ENCODE assay signal across 1 cellular context in the genomic region with DNA sequence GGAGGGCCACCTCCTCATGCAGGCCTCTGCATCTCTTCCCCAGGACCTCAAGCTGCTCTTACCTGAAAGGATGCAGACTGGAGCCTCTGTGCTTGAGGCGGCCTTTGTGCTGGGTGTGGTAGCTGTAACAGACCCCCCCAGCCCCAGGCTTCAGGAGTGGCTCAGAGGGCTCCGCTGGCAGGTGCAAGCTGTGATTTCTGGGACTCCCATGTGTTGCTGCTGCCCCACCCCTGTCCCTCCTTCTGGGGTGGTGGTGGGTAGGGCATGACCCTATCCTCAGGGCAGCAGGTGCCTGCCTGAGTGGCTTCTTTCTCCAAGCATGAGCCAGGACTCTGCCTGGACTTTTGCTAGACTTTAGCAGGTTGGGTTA.
TF ChIP-seq lines count a peak whose summit lies in the region.

No MANE protein-coding gene starts in this region.

TF ChIP-seq in WTC11, 78 proteins besides CTCF, POLR2A, EP300 and RAD21 (continued from another document):
- TF ChIP-seq, protein P1, sequence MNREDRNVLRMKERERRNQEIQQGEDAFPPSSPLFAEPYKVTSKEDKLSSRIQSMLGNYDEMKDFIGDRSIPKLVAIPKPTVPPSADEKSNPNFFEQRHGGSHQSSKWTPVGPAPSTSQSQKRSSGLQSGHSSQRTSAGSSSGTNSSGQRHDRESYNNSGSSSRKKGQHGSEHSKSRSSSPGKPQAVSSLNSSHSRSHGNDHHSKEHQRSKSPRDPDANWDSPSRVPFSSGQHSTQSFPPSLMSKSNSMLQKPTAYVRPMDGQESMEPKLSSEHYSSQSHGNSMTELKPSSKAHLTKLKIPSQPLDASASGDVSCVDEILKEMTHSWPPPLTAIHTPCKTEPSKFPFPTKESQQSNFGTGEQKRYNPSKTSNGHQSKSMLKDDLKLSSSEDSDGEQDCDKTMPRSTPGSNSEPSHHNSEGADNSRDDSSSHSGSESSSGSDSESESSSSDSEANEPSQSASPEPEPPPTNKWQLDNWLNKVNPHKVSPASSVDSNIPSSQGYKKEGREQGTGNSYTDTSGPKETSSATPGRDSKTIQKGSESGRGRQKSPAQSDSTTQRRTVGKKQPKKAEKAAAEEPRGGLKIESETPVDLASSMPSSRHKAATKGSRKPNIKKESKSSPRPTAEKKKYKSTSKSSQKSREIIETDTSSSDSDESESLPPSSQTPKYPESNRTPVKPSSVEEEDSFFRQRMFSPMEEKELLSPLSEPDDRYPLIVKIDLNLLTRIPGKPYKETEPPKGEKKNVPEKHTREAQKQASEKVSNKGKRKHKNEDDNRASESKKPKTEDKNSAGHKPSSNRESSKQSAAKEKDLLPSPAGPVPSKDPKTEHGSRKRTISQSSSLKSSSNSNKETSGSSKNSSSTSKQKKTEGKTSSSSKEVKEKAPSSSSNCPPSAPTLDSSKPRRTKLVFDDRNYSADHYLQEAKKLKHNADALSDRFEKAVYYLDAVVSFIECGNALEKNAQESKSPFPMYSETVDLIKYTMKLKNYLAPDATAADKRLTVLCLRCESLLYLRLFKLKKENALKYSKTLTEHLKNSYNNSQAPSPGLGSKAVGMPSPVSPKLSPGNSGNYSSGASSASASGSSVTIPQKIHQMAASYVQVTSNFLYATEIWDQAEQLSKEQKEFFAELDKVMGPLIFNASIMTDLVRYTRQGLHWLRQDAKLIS (CRISPR knock-in tag; IDR thresholded peaks at IDR 0.05; ENCODE audit: borderline replicate concordance), result no peak
- TF ChIP-seq TCF7 (CRISPR knock-in tag; IDR thresholded peaks at IDR 0.05; ENCODE audit: low read depth), result no peak
- TF ChIP-seq, protein P2, sequence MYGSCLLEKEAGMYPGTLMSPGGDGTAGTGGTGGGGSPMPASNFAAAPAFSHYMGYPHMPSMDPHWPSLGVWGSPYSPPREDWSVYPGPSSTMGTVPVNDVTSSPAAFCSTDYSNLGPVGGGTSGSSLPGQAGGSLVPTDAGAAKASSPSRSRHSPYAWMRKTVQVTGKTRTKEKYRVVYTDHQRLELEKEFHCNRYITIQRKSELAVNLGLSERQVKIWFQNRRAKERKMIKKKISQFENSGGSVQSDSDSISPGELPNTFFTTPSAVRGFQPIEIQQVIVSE (CRISPR knock-in tag; IDR thresholded peaks at IDR 0.05; ENCODE audit: borderline replicate concordance), result no peak
- no peak for TF ChIP-seq RELA (CRISPR knock-in tag; IDR thresholded peaks at IDR 0.05; ENCODE audit: borderline replicate concordance)
- TF ChIP-seq, protein P3, sequence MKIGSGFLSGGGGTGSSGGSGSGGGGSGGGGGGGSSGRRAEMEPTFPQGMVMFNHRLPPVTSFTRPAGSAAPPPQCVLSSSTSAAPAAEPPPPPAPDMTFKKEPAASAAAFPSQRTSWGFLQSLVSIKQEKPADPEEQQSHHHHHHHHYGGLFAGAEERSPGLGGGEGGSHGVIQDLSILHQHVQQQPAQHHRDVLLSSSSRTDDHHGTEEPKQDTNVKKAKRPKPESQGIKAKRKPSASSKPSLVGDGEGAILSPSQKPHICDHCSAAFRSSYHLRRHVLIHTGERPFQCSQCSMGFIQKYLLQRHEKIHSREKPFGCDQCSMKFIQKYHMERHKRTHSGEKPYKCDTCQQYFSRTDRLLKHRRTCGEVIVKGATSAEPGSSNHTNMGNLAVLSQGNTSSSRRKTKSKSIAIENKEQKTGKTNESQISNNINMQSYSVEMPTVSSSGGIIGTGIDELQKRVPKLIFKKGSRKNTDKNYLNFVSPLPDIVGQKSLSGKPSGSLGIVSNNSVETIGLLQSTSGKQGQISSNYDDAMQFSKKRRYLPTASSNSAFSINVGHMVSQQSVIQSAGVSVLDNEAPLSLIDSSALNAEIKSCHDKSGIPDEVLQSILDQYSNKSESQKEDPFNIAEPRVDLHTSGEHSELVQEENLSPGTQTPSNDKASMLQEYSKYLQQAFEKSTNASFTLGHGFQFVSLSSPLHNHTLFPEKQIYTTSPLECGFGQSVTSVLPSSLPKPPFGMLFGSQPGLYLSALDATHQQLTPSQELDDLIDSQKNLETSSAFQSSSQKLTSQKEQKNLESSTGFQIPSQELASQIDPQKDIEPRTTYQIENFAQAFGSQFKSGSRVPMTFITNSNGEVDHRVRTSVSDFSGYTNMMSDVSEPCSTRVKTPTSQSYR (CRISPR knock-in tag; IDR thresholded peaks at IDR 0.05), result no peak
- TF ChIP-seq, protein P4, sequence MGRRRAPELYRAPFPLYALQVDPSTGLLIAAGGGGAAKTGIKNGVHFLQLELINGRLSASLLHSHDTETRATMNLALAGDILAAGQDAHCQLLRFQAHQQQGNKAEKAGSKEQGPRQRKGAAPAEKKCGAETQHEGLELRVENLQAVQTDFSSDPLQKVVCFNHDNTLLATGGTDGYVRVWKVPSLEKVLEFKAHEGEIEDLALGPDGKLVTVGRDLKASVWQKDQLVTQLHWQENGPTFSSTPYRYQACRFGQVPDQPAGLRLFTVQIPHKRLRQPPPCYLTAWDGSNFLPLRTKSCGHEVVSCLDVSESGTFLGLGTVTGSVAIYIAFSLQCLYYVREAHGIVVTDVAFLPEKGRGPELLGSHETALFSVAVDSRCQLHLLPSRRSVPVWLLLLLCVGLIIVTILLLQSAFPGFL (CRISPR knock-in tag; IDR thresholded peaks at IDR 0.05; ENCODE audit: borderline replicate concordance), result no peak
- no peak for TF ChIP-seq OVOL2 (CRISPR knock-in tag; IDR thresholded peaks at IDR 0.05; ENCODE audit: borderline replicate concordance)
- no peak for TF ChIP-seq ATF1 (CRISPR knock-in tag; IDR thresholded peaks at IDR 0.05)
- no peak for TF ChIP-seq ZNF416 (CRISPR knock-in tag; IDR thresholded peaks at IDR 0.05)
- TF ChIP-seq, protein P5, sequence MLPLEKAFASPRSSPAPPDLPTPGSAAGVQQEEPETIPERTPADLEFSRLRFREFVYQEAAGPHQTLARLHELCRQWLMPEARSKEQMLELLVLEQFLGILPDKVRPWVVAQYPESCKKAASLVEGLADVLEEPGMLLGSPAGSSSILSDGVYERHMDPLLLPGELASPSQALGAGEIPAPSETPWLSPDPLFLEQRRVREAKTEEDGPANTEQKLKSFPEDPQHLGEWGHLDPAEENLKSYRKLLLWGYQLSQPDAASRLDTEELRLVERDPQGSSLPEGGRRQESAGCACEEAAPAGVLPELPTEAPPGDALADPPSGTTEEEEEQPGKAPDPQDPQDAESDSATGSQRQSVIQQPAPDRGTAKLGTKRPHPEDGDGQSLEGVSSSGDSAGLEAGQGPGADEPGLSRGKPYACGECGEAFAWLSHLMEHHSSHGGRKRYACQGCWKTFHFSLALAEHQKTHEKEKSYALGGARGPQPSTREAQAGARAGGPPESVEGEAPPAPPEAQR (CRISPR knock-in tag; IDR thresholded peaks at IDR 0.05), result no peak
